7 cellular contexts compared by ENCODE assay signal in the genomic region with DNA sequence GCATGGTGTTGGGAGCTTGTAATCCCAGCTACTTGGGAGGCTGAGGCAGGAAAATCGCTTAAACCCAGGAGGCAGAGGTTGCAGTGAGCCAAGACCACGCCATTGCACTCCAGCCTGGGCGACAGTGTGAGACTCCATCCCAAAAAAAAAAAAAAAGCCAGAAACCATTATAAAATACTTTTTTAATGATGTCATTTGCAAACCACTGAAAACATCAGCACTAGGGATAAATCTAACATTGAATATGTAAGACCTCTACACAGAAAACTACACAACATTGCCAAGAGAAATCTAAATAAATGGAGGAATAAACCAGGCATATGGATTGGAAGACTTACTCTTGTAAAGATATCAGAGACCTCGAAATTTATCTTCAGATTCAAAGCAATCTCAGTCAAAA. TPM values are rescaled to one million over a fixed set of nuclear protein-coding genes. Genes with fewer than 3 reads are reported as not detected.
A peak's percentile ranks its signal among the peaks of the same experiment; 100 is the strongest.
DNase-seq lines count a peak whose midpoint lies in the region; ATAC-seq and TF ChIP-seq lines count a peak whose summit lies in the region.
"Not testable (repeated sequence)": the region's sequence is repeated elsewhere in the genome, so short reads cannot be mapped to it uniquely, and the experiment has no call there.
"Had no signal": no experiment of that assay in that cellular context is flagged by ENCODE, and none has a peak within 500 bp of the region (broad histone marks: within the 10 kb centered on the region; RNA-seq: fewer than 3 reads in every experiment).

No MANE protein-coding gene starts in this region.

- not testable (repeated sequence) for H3K9me3 ChIP-seq in BLaER1; SJSA1 (replicated peaks); tibial artery

- not testable (repeated sequence) for H4K20me1 ChIP-seq in BLaER1

- intact Hi-C loops in tibial artery (cut with DNase I; ENCODE audit: low total_unique reads) = not testable (repeated sequence)

- in situ Hi-C loops in brain microvascular endothelial cell (cut with HindIII; ENCODE audit: low pct_ligation_motif_present, low sequenced_read_pairs) = not testable (repeated sequence)

- H3K4me2 ChIP-seq in BLaER1 = peak overlapping the region; percentile 43

- H3K4me3 ChIP-seq in BLaER1; SJSA1; brain microvascular endothelial cell (ENCODE audit: low read depth, low read length); tibial artery: not testable (repeated sequence)

- not testable (repeated sequence) for H3K9me3 Mint-ChIP-seq in HFFc6

- DNase-seq in HFFc6; SJSA1 (ENCODE audit: low read depth in 1 of 2, low spot score in 2 of 2); brain microvascular endothelial cell; foreskin keratinocyte; tibial artery: not testable (repeated sequence)

- H3K27me3 ChIP-seq in BLaER1; SJSA1 (replicated peaks); brain microvascular endothelial cell (replicated peaks); foreskin keratinocyte; tibial artery: not testable (repeated sequence)

- not testable (repeated sequence) for ATAC-seq in foreskin keratinocyte

- peaks cover 59% of the 10 kb centered on the region for H3K4me1 Mint-ChIP-seq in HFFc6 (ENCODE audit: low read depth)

- not testable (repeated sequence) for H3K4me3 Mint-ChIP-seq in HFFc6

- H3K27ac Mint-ChIP-seq in HFFc6 = peak overlapping the region; percentile 49

- not testable (repeated sequence) for TF ChIP-seq CTCF in HFFc6 (IDR thresholded peaks at IDR 0.05); brain microvascular endothelial cell (IDR thresholded peaks at IDR 0.05; ENCODE audit: low read depth, low read length, missing control alignments); foreskin keratinocyte (conservative IDR thresholded peaks at IDR 0.05); tibial artery (IDR thresholded peaks at IDR 0.05)

- H3K27me3 Mint-ChIP-seq in HFFc6 (ENCODE audit: insufficient read depth) = not testable (repeated sequence)

- not testable (repeated sequence) for H3K9ac ChIP-seq in BLaER1

- not testable (repeated sequence) for H3K36me3 ChIP-seq in BLaER1; SJSA1; brain microvascular endothelial cell (replicated peaks); tibial artery

- not testable (repeated sequence) for H3K27ac ChIP-seq in BLaER1
- peak overlapping the region; percentile 96 for H3K27ac ChIP-seq in SJSA1
- H3K27ac ChIP-seq in brain microvascular endothelial cell = peak overlapping the region; percentile 98
- H3K27ac ChIP-seq in foreskin keratinocyte = peak overlapping the region; percentile 64
- H3K27ac ChIP-seq in tibial artery = peak overlapping the region; percentile 11 to 17

- H3K4me1 ChIP-seq in BLaER1 (peaks cover 52% of the 10 kb centered on the region), SJSA1 (replicated peaks) (peaks cover 57% of the 10 kb centered on the region), foreskin keratinocyte (peaks cover 63% of the 10 kb centered on the region)
- H3K4me1 ChIP-seq in tibial artery = not testable (repeated sequence)

- H3K36me3 Mint-ChIP-seq in HFFc6 (ENCODE audit: low read depth) = not testable (repeated sequence)

RNA-seq across cellular contexts. Expression of a gene that starts 6.8 kb away (rescaled TPM):
- total RNA-seq in HFFc6 (2021; fragmentation: NEBNext Ultra II Directional; extraction: Animal tissue kit (Norgen Biotek cat#: 25700)) = 10 to 100 TPM; 11.6 to 20.3 (median 18.4) TPM
- total RNA-seq in SJSA1 (2014; rRNA removed; shearing (Covaris generic)) = 63.2 and 83.6 TPM in 2 replicates
- 74.1 and 81.5 TPM in 2 replicates for total RNA-seq in foreskin keratinocyte
- 70.3 TPM in 2 replicates for polyA plus RNA-seq in foreskin keratinocyte

RNA-seq across cellular contexts. Expression of a gene that starts 37.5 kb away (rescaled TPM):
- under 1 TPM in 2 of 6 experiments, not detected in 4; 0.05 to 0.14 TPM for total RNA-seq in HFFc6 (2021; fragmentation: NEBNext Ultra II Directional; extraction: Animal tissue kit (Norgen Biotek cat#: 25700))
- total RNA-seq in SJSA1 (2014; rRNA removed; shearing (Covaris generic)) = not detected in 2 replicates
- total RNA-seq in foreskin keratinocyte = not detected in 2 replicates
- polyA plus RNA-seq in foreskin keratinocyte = not detected in 2 replicates

RNA-seq across cellular contexts. Expression of a gene that starts 42.1 kb away (rescaled TPM):
- 10 to 100 TPM in 2 of 6 experiments, 1 to 10 TPM in 4; 5.9 to 12.3 (median 7.9) TPM for total RNA-seq in HFFc6 (2021; fragmentation: NEBNext Ultra II Directional; extraction: Animal tissue kit (Norgen Biotek cat#: 25700))
- 3.6 and 3.8 TPM in 2 replicates for total RNA-seq in SJSA1 (2014; rRNA removed; shearing (Covaris generic))
- total RNA-seq in foreskin keratinocyte = 7.4 and 8.3 TPM in 2 replicates
- 6.1 and 6.8 TPM in 2 replicates for polyA plus RNA-seq in foreskin keratinocyte

RNA-seq across cellular contexts. Expression of a gene that starts 49.5 kb away (rescaled TPM):
- total RNA-seq in HFFc6 (2021; fragmentation: NEBNext Ultra II Directional; extraction: Animal tissue kit (Norgen Biotek cat#: 25700)) = 10 to 100 TPM; 50.2 to 76.2 (median 73.7) TPM
- total RNA-seq in SJSA1 (2014; rRNA removed; shearing (Covaris generic)) = 4.3 and 8.9 TPM in 2 replicates
- 183 and 225 TPM in 2 replicates for total RNA-seq in foreskin keratinocyte
- polyA plus RNA-seq in foreskin keratinocyte = 73.0 and 79.4 TPM in 2 replicates
- polyA plus RNA-seq: CD8-positive, alpha-beta memory T cell had no signal
